Comparison of ENCODE assay signal across 1 cellular context in genomic region chr2:235658371-235659174, GRCh38.
TF ChIP-seq lines count a peak whose summit lies in the region.

No MANE protein-coding gene starts in this region.

TF ChIP-seq in K562, 482 proteins besides CTCF, POLR2A, EP300 and RAD21 (continued from another document):
- TF ChIP-seq ZFP91 (CRISPR knock-in tag; IDR thresholded peaks at IDR 0.05) (no peak), PRMT5 (CRISPR knock-in tag; IDR thresholded peaks at IDR 0.05) (no peak), USF1 (CRISPR knock-in tag; IDR thresholded peaks at IDR 0.05) (no peak), ZNF445 (CRISPR knock-in tag; IDR thresholded peaks at IDR 0.05; ENCODE audit: low read depth) (no peak), TAF1 (IDR thresholded peaks at IDR 0.05; ENCODE audit: control insufficient read depth, extremely low read depth, insufficient read depth, low read length, severe bottlenecking) (no peak), SMARCA5 (IDR thresholded peaks at IDR 0.05) (no peak), KLF13 (tag; IDR thresholded peaks at IDR 0.05; ENCODE audit: borderline replicate concordance, low read depth) (no peak)
- TF ChIP-seq, protein P1, sequence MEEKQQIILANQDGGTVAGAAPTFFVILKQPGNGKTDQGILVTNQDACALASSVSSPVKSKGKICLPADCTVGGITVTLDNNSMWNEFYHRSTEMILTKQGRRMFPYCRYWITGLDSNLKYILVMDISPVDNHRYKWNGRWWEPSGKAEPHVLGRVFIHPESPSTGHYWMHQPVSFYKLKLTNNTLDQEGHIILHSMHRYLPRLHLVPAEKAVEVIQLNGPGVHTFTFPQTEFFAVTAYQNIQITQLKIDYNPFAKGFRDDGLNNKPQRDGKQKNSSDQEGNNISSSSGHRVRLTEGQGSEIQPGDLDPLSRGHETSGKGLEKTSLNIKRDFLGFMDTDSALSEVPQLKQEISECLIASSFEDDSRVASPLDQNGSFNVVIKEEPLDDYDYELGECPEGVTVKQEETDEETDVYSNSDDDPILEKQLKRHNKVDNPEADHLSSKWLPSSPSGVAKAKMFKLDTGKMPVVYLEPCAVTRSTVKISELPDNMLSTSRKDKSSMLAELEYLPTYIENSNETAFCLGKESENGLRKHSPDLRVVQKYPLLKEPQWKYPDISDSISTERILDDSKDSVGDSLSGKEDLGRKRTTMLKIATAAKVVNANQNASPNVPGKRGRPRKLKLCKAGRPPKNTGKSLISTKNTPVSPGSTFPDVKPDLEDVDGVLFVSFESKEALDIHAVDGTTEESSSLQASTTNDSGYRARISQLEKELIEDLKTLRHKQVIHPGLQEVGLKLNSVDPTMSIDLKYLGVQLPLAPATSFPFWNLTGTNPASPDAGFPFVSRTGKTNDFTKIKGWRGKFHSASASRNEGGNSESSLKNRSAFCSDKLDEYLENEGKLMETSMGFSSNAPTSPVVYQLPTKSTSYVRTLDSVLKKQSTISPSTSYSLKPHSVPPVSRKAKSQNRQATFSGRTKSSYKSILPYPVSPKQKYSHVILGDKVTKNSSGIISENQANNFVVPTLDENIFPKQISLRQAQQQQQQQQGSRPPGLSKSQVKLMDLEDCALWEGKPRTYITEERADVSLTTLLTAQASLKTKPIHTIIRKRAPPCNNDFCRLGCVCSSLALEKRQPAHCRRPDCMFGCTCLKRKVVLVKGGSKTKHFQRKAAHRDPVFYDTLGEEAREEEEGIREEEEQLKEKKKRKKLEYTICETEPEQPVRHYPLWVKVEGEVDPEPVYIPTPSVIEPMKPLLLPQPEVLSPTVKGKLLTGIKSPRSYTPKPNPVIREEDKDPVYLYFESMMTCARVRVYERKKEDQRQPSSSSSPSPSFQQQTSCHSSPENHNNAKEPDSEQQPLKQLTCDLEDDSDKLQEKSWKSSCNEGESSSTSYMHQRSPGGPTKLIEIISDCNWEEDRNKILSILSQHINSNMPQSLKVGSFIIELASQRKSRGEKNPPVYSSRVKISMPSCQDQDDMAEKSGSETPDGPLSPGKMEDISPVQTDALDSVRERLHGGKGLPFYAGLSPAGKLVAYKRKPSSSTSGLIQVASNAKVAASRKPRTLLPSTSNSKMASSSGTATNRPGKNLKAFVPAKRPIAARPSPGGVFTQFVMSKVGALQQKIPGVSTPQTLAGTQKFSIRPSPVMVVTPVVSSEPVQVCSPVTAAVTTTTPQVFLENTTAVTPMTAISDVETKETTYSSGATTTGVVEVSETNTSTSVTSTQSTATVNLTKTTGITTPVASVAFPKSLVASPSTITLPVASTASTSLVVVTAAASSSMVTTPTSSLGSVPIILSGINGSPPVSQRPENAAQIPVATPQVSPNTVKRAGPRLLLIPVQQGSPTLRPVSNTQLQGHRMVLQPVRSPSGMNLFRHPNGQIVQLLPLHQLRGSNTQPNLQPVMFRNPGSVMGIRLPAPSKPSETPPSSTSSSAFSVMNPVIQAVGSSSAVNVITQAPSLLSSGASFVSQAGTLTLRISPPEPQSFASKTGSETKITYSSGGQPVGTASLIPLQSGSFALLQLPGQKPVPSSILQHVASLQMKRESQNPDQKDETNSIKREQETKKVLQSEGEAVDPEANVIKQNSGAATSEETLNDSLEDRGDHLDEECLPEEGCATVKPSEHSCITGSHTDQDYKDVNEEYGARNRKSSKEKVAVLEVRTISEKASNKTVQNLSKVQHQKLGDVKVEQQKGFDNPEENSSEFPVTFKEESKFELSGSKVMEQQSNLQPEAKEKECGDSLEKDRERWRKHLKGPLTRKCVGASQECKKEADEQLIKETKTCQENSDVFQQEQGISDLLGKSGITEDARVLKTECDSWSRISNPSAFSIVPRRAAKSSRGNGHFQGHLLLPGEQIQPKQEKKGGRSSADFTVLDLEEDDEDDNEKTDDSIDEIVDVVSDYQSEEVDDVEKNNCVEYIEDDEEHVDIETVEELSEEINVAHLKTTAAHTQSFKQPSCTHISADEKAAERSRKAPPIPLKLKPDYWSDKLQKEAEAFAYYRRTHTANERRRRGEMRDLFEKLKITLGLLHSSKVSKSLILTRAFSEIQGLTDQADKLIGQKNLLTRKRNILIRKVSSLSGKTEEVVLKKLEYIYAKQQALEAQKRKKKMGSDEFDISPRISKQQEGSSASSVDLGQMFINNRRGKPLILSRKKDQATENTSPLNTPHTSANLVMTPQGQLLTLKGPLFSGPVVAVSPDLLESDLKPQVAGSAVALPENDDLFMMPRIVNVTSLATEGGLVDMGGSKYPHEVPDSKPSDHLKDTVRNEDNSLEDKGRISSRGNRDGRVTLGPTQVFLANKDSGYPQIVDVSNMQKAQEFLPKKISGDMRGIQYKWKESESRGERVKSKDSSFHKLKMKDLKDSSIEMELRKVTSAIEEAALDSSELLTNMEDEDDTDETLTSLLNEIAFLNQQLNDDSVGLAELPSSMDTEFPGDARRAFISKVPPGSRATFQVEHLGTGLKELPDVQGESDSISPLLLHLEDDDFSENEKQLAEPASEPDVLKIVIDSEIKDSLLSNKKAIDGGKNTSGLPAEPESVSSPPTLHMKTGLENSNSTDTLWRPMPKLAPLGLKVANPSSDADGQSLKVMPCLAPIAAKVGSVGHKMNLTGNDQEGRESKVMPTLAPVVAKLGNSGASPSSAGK (IDR thresholded peaks at IDR 0.05), result no peak
